In genomic region chr3:158685151-158685550, GRCh38 we compare ENCODE assay signal across 22 cellular contexts. TPM values are rescaled to one million over a fixed set of nuclear protein-coding genes. Genes with fewer than 3 reads are reported as not detected.
"Had no signal": no experiment of that assay in that cellular context is flagged by ENCODE, and none has a peak within 500 bp of the region (broad histone marks: within the 10 kb centered on the region; RNA-seq: fewer than 3 reads in every experiment).

No MANE protein-coding gene starts in this region.

- H3K27ac Mint-ChIP-seq: activated CD4-positive, alpha-beta T cell treated with anti-CD3 and anti-CD28 coated beads, Interleukin-2, amount 10 ng/mL, durations not matched to agents 24 days and 14 days; activated CD8-positive, alpha-beta T cell treated with anti-CD3 and anti-CD28 coated beads for 36 hours; activated naive CD8-positive, alpha-beta T cell treated with anti-CD3 and anti-CD28 coated beads for 36 hours; activated T-helper 17 cell treated with anti-CD3 and anti-CD28 coated beads, Interleukin-2, amount 50 U/mL, for 72 hours; brain; immature natural killer cell; neural progenitor cell; T-cell had no signal

- H3K4me1 ChIP-seq: colonic mucosa, neural progenitor cell, psoas muscle, suprapubic skin had no signal

- H3K9me3 Mint-ChIP-seq: activated CD4-positive, alpha-beta T cell treated with anti-CD3 and anti-CD28 coated beads, Interleukin-2, amount 10 ng/mL, durations not matched to agents 24 days and 14 days; activated CD8-positive, alpha-beta T cell treated with anti-CD3 and anti-CD28 coated beads for 36 hours; activated naive CD8-positive, alpha-beta T cell treated with anti-CD3 and anti-CD28 coated beads for 36 hours; activated T-helper 17 cell treated with anti-CD3 and anti-CD28 coated beads, Interleukin-2, amount 50 U/mL, for 72 hours; brain; immature natural killer cell; naive thymus-derived CD4-positive, alpha-beta T cell; neural progenitor cell; T-cell had no signal

- H3K4me2 ChIP-seq: neural progenitor cell had no signal

- H3K4me3 ChIP-seq: colonic mucosa, neural progenitor cell, psoas muscle, skin epidermis, suprapubic skin had no signal

- H2AFZ ChIP-seq: neural progenitor cell had no signal

- H3K9me3 ChIP-seq: colonic mucosa, psoas muscle, suprapubic skin had no signal

- H3K27me3 Mint-ChIP-seq: activated CD4-positive, alpha-beta T cell treated with anti-CD3 and anti-CD28 coated beads, Interleukin-2, amount 10 ng/mL, durations not matched to agents 24 days and 14 days; activated CD8-positive, alpha-beta T cell treated with anti-CD3 and anti-CD28 coated beads for 36 hours; activated naive CD8-positive, alpha-beta T cell treated with anti-CD3 and anti-CD28 coated beads for 36 hours; activated T-helper 17 cell treated with anti-CD3 and anti-CD28 coated beads, Interleukin-2, amount 50 U/mL, for 72 hours; brain; naive thymus-derived CD4-positive, alpha-beta T cell; T-cell had no signal

- H3K4me3 Mint-ChIP-seq: activated CD4-positive, alpha-beta T cell treated with anti-CD3 and anti-CD28 coated beads, Interleukin-2, amount 10 ng/mL, durations not matched to agents 24 days and 14 days; activated CD8-positive, alpha-beta T cell treated with anti-CD3 and anti-CD28 coated beads for 36 hours; activated naive CD8-positive, alpha-beta T cell treated with anti-CD3 and anti-CD28 coated beads for 36 hours; activated T-helper 17 cell treated with anti-CD3 and anti-CD28 coated beads, Interleukin-2, amount 50 U/mL, for 72 hours; brain; immature natural killer cell; naive thymus-derived CD4-positive, alpha-beta T cell; neural progenitor cell; T-cell had no signal

- H3K27ac ChIP-seq: colonic mucosa, neural progenitor cell, psoas muscle, suprapubic skin had no signal

- H3K4me1 Mint-ChIP-seq: activated T-helper 17 cell treated with anti-CD3 and anti-CD28 coated beads, Interleukin-2, amount 50 U/mL, for 72 hours; brain; immature natural killer cell; neural progenitor cell; T-cell had no signal

- H3K36me3 ChIP-seq: colonic mucosa, neural progenitor cell had no signal

- DNase-seq: activated CD4-positive, alpha-beta T cell treated with anti-CD3 and anti-CD28 coated beads, Interleukin-2, amount 10 ng/mL, durations not matched to agents 24 days and 14 days; activated CD8-positive, alpha-beta T cell treated with anti-CD3 and anti-CD28 coated beads for 36 hours; activated naive CD4-positive, alpha-beta T cell; activated naive CD8-positive, alpha-beta T cell treated with anti-CD3 and anti-CD28 coated beads for 36 hours; activated T-cell treated with anti-CD3 and anti-CD28 coated beads, Interleukin-2, amount 50 U/mL, for 1 hour; amygdala; central memory CD4-positive, alpha-beta T cell; colonic mucosa; immature natural killer cell; mesenchymal stem cell; naive thymus-derived CD4-positive, alpha-beta T cell; psoas muscle; right cardiac atrium; stimulated activated naive CD8-positive, alpha-beta T cell treated with anti-CD3 and anti-CD28 coated beads, Interleukin-15, Interleukin-2, amounts not matched to agents 100 U/mL and 50 U/mL, for 24 hours; T-cell had no signal

- H3K9ac ChIP-seq: neural progenitor cell had no signal

- H3K27me3 ChIP-seq: colonic mucosa, neural progenitor cell, suprapubic skin had no signal

- H3K36me3 Mint-ChIP-seq: neural progenitor cell had no signal

- ATAC-seq: activated CD8-positive, alpha-beta T cell treated with anti-CD3 and anti-CD28 coated beads for 36 hours; activated T-helper 17 cell treated with anti-CD3 and anti-CD28 coated beads, Interleukin-2, amount 50 U/mL, for 72 hours; esophagus mucosa; naive thymus-derived CD4-positive, alpha-beta T cell; psoas muscle; right cardiac atrium; stimulated activated naive CD8-positive, alpha-beta T cell treated with anti-CD3 and anti-CD28 coated beads, Interleukin-15, Interleukin-2, amounts not matched to agents 100 U/mL and 50 U/mL, for 24 hours; T-cell had no signal

- FAIRE-seq: endometrium had no signal

RNA-seq across cellular contexts. Expression of gene RARRES1, which starts 47.1 kb away (rescaled TPM):
- total RNA-seq: activated CD4-positive, alpha-beta T cell treated with anti-CD3 and anti-CD28 coated beads, Interleukin-2, amount 10 ng/mL, durations not matched to agents 24 days and 14 days; activated CD8-positive, alpha-beta T cell treated with anti-CD3 and anti-CD28 coated beads for 36 hours; activated naive CD8-positive, alpha-beta T cell treated with anti-CD3 and anti-CD28 coated beads for 36 hours; activated T-helper 17 cell treated with anti-CD3 and anti-CD28 coated beads, Interleukin-2, amount 50 U/mL, for 72 hours; naive thymus-derived CD4-positive, alpha-beta T cell; T-cell had no signal
- polyA plus RNA-seq: immature natural killer cell; naive thymus-derived CD4-positive, alpha-beta T cell had no signal
